Comparison of ENCODE assay signal across 2 cellular contexts in genomic region chr14:67131691-67132090, GRCh38.
A peak's percentile ranks its signal among the peaks of the same experiment; 100 is the strongest.
TF ChIP-seq lines count a peak whose summit lies in the region.

No MANE protein-coding gene starts in this region.

TF ChIP-seq in HepG2, 621 proteins besides CTCF, POLR2A, EP300 and RAD21 (continued from another document):
- TF ChIP-seq ZBTB4 (CRISPR knock-in tag; IDR thresholded peaks at IDR 0.05; ENCODE audit: borderline replicate concordance) (no peak), MAFF (IDR thresholded peaks at IDR 0.05; ENCODE audit: low read depth, low read length) (peak; percentile 64), MATR3 (CRISPR knock-in tag; IDR thresholded peaks at IDR 0.05) (no peak), TCF7 (IDR thresholded peaks at IDR 0.05; ENCODE audit: low read depth) (no peak), MAFK (conservative IDR thresholded peaks at IDR 0.05 in 1 of 2, IDR thresholded peaks at IDR 0.05 in 1 of 2; ENCODE audit: low read length in 2 of 2) (peak; percentile 65 to 75)

TF ChIP-seq in SK-N-SH, 30 proteins besides CTCF, POLR2A, EP300 and RAD21 (continued from another document):
- TF ChIP-seq USF2 (IDR thresholded peaks at IDR 0.05; ENCODE audit: borderline replicate concordance, low read depth, low read length) (no peak), SMC3 (IDR thresholded peaks at IDR 0.05; ENCODE audit: low read depth, low read length) (no peak), CHD2 (IDR thresholded peaks at IDR 0.05; ENCODE audit: low read length, partially characterized antibody) (no peak), MAX (IDR thresholded peaks at IDR 0.05; ENCODE audit: low read depth) (no peak), RFX5 (IDR thresholded peaks at IDR 0.05; ENCODE audit: low read length) (no peak), RXRA (IDR thresholded peaks at IDR 0.05; ENCODE audit: borderline replicate concordance, low read depth) (no peak), TCF12 (IDR thresholded peaks at IDR 0.05) (no peak), GATA2 (CRISPR knock-in tag; IDR thresholded peaks at IDR 0.05) (no peak), NRF1 (IDR thresholded peaks at IDR 0.05; ENCODE audit: low read depth, low read length) (no peak), TEAD4 (IDR thresholded peaks at IDR 0.05; ENCODE audit: borderline replicate concordance, insufficient read depth) (no peak), EZH2phosphoT487 (IDR thresholded peaks at IDR 0.05; ENCODE audit: borderline replicate concordance, low read depth) (no peak), MXI1 (IDR thresholded peaks at IDR 0.05; ENCODE audit: low read depth, low read length) (no peak), RCOR1 (IDR thresholded peaks at IDR 0.05; ENCODE audit: low read length) (no peak), GABPA (IDR thresholded peaks at IDR 0.05; ENCODE audit: low read depth) (no peak), ELF1 (IDR thresholded peaks at IDR 0.05) (no peak), JUND (IDR thresholded peaks at IDR 0.05) (no peak), NFIC (IDR thresholded peaks at IDR 0.05; ENCODE audit: borderline replicate concordance) (no peak), USF1 (IDR thresholded peaks at IDR 0.05; ENCODE audit: borderline replicate concordance, low read depth) (no peak), POLR2AphosphoS5 (IDR thresholded peaks at IDR 0.05; ENCODE audit: low read depth, low read length) (no peak)
TF ChIP-seq in SK-N-SH: peak in this region for 0.
